In the genomic region with DNA sequence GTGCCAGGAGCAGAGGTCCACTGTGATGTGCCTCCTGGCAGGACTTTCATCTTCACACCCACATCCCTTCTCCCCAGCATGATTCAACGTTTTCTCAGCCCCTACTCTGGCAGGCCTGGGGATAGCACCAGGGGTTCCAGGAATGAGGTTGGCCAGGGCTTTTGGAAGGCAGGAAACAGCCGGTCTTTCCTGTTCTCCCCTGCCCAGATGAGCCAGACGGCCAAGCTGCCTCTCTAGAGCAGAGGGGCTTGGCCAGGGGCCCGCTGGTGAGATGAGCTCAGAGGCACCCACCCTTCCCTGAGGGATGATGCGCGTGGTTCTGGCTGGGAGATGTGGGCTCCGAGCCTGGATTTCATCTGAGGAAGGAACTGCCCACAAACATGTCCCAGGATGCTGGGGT, we compare ENCODE assay signal across 11 cellular contexts. TPM values are rescaled to one million over a fixed set of nuclear protein-coding genes. Genes with fewer than 3 reads are reported as not detected.
DNase-seq lines count a peak whose midpoint lies in the region; ATAC-seq and TF ChIP-seq lines count a peak whose summit lies in the region.
"Had no signal": no experiment of that assay in that cellular context is flagged by ENCODE, and none has a peak within 500 bp of the region (broad histone marks: within the 10 kb centered on the region; RNA-seq: fewer than 3 reads in every experiment).

No MANE protein-coding gene starts in this region.

- no peak for TF ChIP-seq CTCF in fibroblast of villous mesenchyme (IDR thresholded peaks at IDR 0.05; ENCODE audit: insufficient read depth, low read depth, low read length)
- no peak for TF ChIP-seq CTCF in psoas muscle (IDR thresholded peaks at IDR 0.05)

- H3K4me1 ChIP-seq in psoas muscle, result no peaks in the 10 kb centered on the region
- H3K4me1 ChIP-seq in naive thymus-derived CD4-positive, alpha-beta T cell (ENCODE audit: control insufficient read depth in 2 of 2, insufficient read depth in 2 of 2, low read length in 2 of 2), result no peaks in the 10 kb centered on the region

- CTCF ChIA-PET in naive thymus-derived CD4-positive, alpha-beta T cell (lab: Charles Lee), result no interaction called here

- 30 to 47% (median 46%) methylated on average over 7 of the region's 7 CpGs for WGBS in psoas muscle, 3 donors

- peak; percentile 51 for ATAC-seq in SK-N-SH treated with all-trans-retinoic acid at 6 μM for 48 hours
- ATAC-seq in psoas muscle, result peak; percentile 33 to 52 (median 44)
- ATAC-seq in naive thymus-derived CD4-positive, alpha-beta T cell, result no peak
- no peak for ATAC-seq in GM21528 (IDR thresholded peaks at IDR 0.05; ENCODE audit: low FRiP score, unreplicated experiment)

- H3K4me3 ChIP-seq in fibroblast of villous mesenchyme (ENCODE audit: low read depth, low read length), result no peak overlapping the region
- H3K4me3 ChIP-seq in psoas muscle, result no peak overlapping the region
- H3K4me3 ChIP-seq in naive thymus-derived CD4-positive, alpha-beta T cell (ENCODE audit: low read length), result no peak overlapping the region
- H3K4me3 ChIP-seq: cardiac muscle cell had no signal

- intact Hi-C loops in psoas muscle (cut with DNase I), result no loop called here
- intact Hi-C loops in naive thymus-derived CD4-positive, alpha-beta T cell (cut with micrococcal nuclease), result no loop called here

- H3K27ac Mint-ChIP-seq in naive thymus-derived CD4-positive, alpha-beta T cell, result no peak overlapping the region

- POLR2A ChIA-PET in naive thymus-derived CD4-positive, alpha-beta T cell (lab: Charles Lee), result interaction anchor here (0.7 to 1.0 kb wide), 2 partner anchors 33 to 1151 kb away, joined by 3 read pairs; no protein-coding TSS in a partner anchor

- H3K4me3 Mint-ChIP-seq in naive thymus-derived CD4-positive, alpha-beta T cell, result no peak overlapping the region

- H3K36me3 Mint-ChIP-seq in naive thymus-derived CD4-positive, alpha-beta T cell, result peaks cover 3 to 21% (median 5%) of the 10 kb centered on the region in 5 donors

- peaks cover 18 to 31% (median 21%) of the 10 kb centered on the region in 5 donors for H3K27me3 Mint-ChIP-seq in naive thymus-derived CD4-positive, alpha-beta T cell

- no peaks in the 10 kb centered on the region for H3K9me3 ChIP-seq in psoas muscle
- H3K9me3 ChIP-seq in naive thymus-derived CD4-positive, alpha-beta T cell (ENCODE audit: control insufficient read depth in 2 of 3, low read length in 3 of 3), result no peaks in the 10 kb centered on the region

- H3K27me3 ChIP-seq in psoas muscle (ENCODE audit: insufficient read depth in 3 of 3, low read length in 2 of 3), result peaks cover 0 to 17% (median 7%) of the 10 kb centered on the region in 3 donors
- H3K27me3 ChIP-seq in naive thymus-derived CD4-positive, alpha-beta T cell (ENCODE audit: control insufficient read depth in 2 of 2, insufficient read depth in 2 of 2, low read length in 2 of 2), result no peaks in the 10 kb centered on the region
- H3K27me3 ChIP-seq: cardiac muscle cell had no signal

- peak; percentile 94 for DNase-seq in EH (ENCODE audit: low read depth)
- DNase-seq in fibroblast of villous mesenchyme (ENCODE audit: low read depth), result peak; percentile 44
- DNase-seq in psoas muscle, result peak; percentile 84 to 88
- DNase-seq in naive thymus-derived CD4-positive, alpha-beta T cell, result no peak
- no peak for DNase-seq in cerebellar nuclear complex (lab: John Stamatoyannopoulos, UW)
- DNase-seq in COR-L47 (lab: John Stamatoyannopoulos, UW), result no peak
- DNase-seq: activated CD4-positive, alpha-beta T cell treated with anti-CD3 and anti-CD28 coated beads for 1 hour; DMS79 treated with DMSO at 0.1 percent for 48 hours had no signal

- H3K36me3 ChIP-seq in psoas muscle (ENCODE audit: insufficient read depth in 1 of 2, low read depth in 1 of 2), result peaks cover 4 to 40% of the 10 kb centered on the region in 2 donors
- peaks cover 0 to 38% (median 0%) of the 10 kb centered on the region in 3 experiments for H3K36me3 ChIP-seq in naive thymus-derived CD4-positive, alpha-beta T cell (ENCODE audit: control insufficient read depth in 2 of 3, insufficient read depth in 3 of 3, low read length in 3 of 3)
- H3K36me3 ChIP-seq: cardiac muscle cell had no signal

- no peak overlapping the region for H3K27ac ChIP-seq in psoas muscle
- no peak overlapping the region for H3K27ac ChIP-seq in naive thymus-derived CD4-positive, alpha-beta T cell (ENCODE audit: low read depth, low read length)
- H3K27ac ChIP-seq: cardiac muscle cell had no signal

- H3K9me3 Mint-ChIP-seq in naive thymus-derived CD4-positive, alpha-beta T cell, result no peaks in the 10 kb centered on the region

- peaks cover 6 to 11% (median 10%) of the 10 kb centered on the region in 7 donors for H3K4me1 Mint-ChIP-seq in naive thymus-derived CD4-positive, alpha-beta T cell

TF ChIP-seq in SK-N-SH treated with all-trans-retinoic acid at 6 μM for 48 hours, 23 proteins besides CTCF, POLR2A, EP300 and RAD21:
- TF ChIP-seq, protein P1, sequence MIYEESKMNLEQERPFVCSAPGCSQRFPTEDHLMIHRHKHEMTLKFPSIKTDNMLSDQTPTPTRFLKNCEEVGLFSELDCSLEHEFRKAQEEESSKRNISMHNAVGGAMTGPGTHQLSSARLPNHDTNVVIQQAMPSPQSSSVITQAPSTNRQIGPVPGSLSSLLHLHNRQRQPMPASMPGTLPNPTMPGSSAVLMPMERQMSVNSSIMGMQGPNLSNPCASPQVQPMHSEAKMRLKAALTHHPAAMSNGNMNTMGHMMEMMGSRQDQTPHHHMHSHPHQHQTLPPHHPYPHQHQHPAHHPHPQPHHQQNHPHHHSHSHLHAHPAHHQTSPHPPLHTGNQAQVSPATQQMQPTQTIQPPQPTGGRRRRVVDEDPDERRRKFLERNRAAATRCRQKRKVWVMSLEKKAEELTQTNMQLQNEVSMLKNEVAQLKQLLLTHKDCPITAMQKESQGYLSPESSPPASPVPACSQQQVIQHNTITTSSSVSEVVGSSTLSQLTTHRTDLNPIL (CRISPR knock-in tag; IDR thresholded peaks at IDR 0.05; ENCODE audit: low read depth), result no peak
- no peak for TF ChIP-seq RARB (CRISPR knock-in tag; IDR thresholded peaks at IDR 0.05)
- TF ChIP-seq, protein P2, sequence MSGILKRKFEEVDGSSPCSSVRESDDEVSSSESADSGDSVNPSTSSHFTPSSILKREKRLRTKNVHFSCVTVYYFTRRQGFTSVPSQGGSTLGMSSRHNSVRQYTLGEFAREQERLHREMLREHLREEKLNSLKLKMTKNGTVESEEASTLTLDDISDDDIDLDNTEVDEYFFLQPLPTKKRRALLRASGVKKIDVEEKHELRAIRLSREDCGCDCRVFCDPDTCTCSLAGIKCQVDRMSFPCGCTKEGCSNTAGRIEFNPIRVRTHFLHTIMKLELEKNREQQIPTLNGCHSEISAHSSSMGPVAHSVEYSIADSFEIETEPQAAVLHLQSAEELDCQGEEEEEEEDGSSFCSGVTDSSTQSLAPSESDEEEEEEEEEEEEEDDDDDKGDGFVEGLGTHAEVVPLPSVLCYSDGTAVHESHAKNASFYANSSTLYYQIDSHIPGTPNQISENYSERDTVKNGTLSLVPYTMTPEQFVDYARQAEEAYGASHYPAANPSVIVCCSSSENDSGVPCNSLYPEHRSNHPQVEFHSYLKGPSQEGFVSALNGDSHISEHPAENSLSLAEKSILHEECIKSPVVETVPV (CRISPR knock-in tag; IDR thresholded peaks at IDR 0.05), result no peak
- TF ChIP-seq ZFP3 (CRISPR knock-in tag; IDR thresholded peaks at IDR 0.05), result no peak
- TF ChIP-seq, protein P3, sequence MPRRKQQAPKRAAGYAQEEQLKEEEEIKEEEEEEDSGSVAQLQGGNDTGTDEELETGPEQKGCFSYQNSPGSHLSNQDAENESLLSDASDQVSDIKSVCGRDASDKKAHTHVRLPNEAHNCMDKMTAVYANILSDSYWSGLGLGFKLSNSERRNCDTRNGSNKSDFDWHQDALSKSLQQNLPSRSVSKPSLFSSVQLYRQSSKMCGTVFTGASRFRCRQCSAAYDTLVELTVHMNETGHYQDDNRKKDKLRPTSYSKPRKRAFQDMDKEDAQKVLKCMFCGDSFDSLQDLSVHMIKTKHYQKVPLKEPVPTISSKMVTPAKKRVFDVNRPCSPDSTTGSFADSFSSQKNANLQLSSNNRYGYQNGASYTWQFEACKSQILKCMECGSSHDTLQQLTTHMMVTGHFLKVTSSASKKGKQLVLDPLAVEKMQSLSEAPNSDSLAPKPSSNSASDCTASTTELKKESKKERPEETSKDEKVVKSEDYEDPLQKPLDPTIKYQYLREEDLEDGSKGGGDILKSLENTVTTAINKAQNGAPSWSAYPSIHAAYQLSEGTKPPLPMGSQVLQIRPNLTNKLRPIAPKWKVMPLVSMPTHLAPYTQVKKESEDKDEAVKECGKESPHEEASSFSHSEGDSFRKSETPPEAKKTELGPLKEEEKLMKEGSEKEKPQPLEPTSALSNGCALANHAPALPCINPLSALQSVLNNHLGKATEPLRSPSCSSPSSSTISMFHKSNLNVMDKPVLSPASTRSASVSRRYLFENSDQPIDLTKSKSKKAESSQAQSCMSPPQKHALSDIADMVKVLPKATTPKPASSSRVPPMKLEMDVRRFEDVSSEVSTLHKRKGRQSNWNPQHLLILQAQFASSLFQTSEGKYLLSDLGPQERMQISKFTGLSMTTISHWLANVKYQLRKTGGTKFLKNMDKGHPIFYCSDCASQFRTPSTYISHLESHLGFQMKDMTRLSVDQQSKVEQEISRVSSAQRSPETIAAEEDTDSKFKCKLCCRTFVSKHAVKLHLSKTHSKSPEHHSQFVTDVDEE (CRISPR knock-in tag; IDR thresholded peaks at IDR 0.05), result no peak
- TF ChIP-seq ISL1 (CRISPR knock-in tag; IDR thresholded peaks at IDR 0.05), result no peak
- TF ChIP-seq TCF4 (CRISPR knock-in tag; IDR thresholded peaks at IDR 0.05; ENCODE audit: borderline replicate concordance), result peak; percentile 38; the same call in 1 of the 2 replicates
- TF ChIP-seq PPARA (CRISPR knock-in tag; IDR thresholded peaks at IDR 0.05; ENCODE audit: borderline replicate concordance), result no peak
- no peak for TF ChIP-seq BACH2 (CRISPR knock-in tag; IDR thresholded peaks at IDR 0.05; ENCODE audit: borderline replicate concordance)

RNA-seq across cellular contexts. Expression of a gene that starts 4.3 kb away (rescaled TPM):
- total RNA-seq in fibroblast of villous mesenchyme (33.2 and 70.2 TPM in 2 replicates), psoas muscle (1 to 10 TPM in 2 of 4 donors, under 1 TPM in 2; 0.57 to 4.0 (median 1.1) TPM)
- 1 to 10 TPM in 1 of 3 donors, under 1 TPM in 2; 0.40 to 1.5 (median 0.49) TPM for polyA plus RNA-seq in psoas muscle
- total RNA-seq in naive thymus-derived CD4-positive, alpha-beta T cell, result not detected
- under 1 TPM in 1 of 2 donors, not detected in 1; 0.76 TPM for polyA plus RNA-seq in naive thymus-derived CD4-positive, alpha-beta T cell

RNA-seq across cellular contexts. Expression of a gene that starts 27.0 kb away (rescaled TPM):
- total RNA-seq in fibroblast of villous mesenchyme (40.2 and 42.2 TPM in 2 replicates), psoas muscle (10 to 100 TPM; 13.9 to 30.6 (median 22.6) TPM)
- polyA plus RNA-seq in psoas muscle, result 10 to 100 TPM; 17.3 to 22.6 (median 19.4) TPM
- 10 to 100 TPM; 32.9 to 57.4 (median 42.1) TPM for total RNA-seq in naive thymus-derived CD4-positive, alpha-beta T cell
- polyA plus RNA-seq in naive thymus-derived CD4-positive, alpha-beta T cell, result 10 to 100 TPM; 25.6 to 59.1 TPM

Comparison
In these comparisons a context has a peak if more than half of its experiments do, and no peak if none do; other contexts are left out.
1. DNase-seq: peak in EH (single experiment), fibroblast of villous mesenchyme (single experiment) and psoas muscle (2 of 2); none in naive thymus-derived CD4-positive, alpha-beta T cell (0 of 9), cerebellar nuclear complex (0 of 2) and COR-L47 (single experiment).
2. ATAC-seq: peak in SK-N-SH treated with all-trans-retinoic acid at 6 μM for 48 hours (single experiment) and psoas muscle (4 of 4); none in naive thymus-derived CD4-positive, alpha-beta T cell (single experiment) and GM21528 (single experiment).